In genomic region chr4:109872065-109872464, GRCh38 we compare ENCODE assay signal across 36 cellular contexts. TPM values are rescaled to one million over a fixed set of nuclear protein-coding genes. Genes with fewer than 3 reads are reported as not detected.
"Had no signal": no experiment of that assay in that cellular context is flagged by ENCODE, and none has a peak within 500 bp of the region (broad histone marks: within the 10 kb centered on the region; RNA-seq: fewer than 3 reads in every experiment).

No MANE protein-coding gene starts in this region.

- H3K36me3 ChIP-seq: adrenal gland, brain microvascular endothelial cell, breast epithelium had no signal

- FAIRE-seq: astrocyte, TTC549 had no signal

- H3K9me3 ChIP-seq: adrenal gland, body of pancreas, breast epithelium had no signal

- H3K4me1 ChIP-seq: adrenal gland, breast epithelium had no signal

- ATAC-seq: activated CD8-positive, alpha-beta T cell treated with anti-CD3 and anti-CD28 coated beads for 36 hours; activated naive CD4-positive, alpha-beta T cell treated with anti-CD3 and anti-CD28 coated beads, Interleukin-2, amount 50 U/mL, for 72 hours; activated T-cell treated with anti-CD3 and anti-CD28 coated beads, Interleukin-2, amount 50 U/mL, for 4 hours; activated T-cell treated with anti-CD3 and anti-CD28 coated beads, Interleukin-2, amount 50 U/mL, for 72 hours; activated T-helper 17 cell treated with anti-CD3 and anti-CD28 coated beads, Interleukin-2, amount 50 U/mL, for 72 hours; body of pancreas had no signal

- H3K27me3 ChIP-seq: adrenal gland, body of pancreas, brain microvascular endothelial cell, breast epithelium had no signal

- DNase-seq: activated B cell treated with CpG ODN at 0.5 μM for 24 hours; activated CD4-positive, alpha-beta memory T cell treated with anti-CD3 and anti-CD28 coated beads for 36 hours; activated CD4-positive, alpha-beta T cell treated with anti-CD3 and anti-CD28 coated beads for 4 hours; activated CD4-positive, alpha-beta T cell treated with anti-CD3 and anti-CD28 coated beads, Interleukin-2, amount 10 ng/mL, durations not matched to agents 24 days and 14 days; activated CD4-positive, alpha-beta T cell treated with anti-CD3 and anti-CD28 coated beads, Interleukin-2, amount 50 U/mL, for 1 hour; activated CD4-positive, alpha-beta T cell treated with anti-CD3 and anti-CD28 coated beads, Interleukin-2, amount 50 U/mL, for 4 hours; activated CD4-positive, CD25-positive, alpha-beta regulatory T cell treated with anti-CD3 and anti-CD28 coated beads, Interleukin-2, amount 50 U/mL, for 72 hours; activated CD8-positive, alpha-beta memory T cell treated with anti-CD3 and anti-CD28 coated beads, Interleukin-2, amount 50 U/mL, for 4 hours; activated CD8-positive, alpha-beta T cell treated with anti-CD3 and anti-CD28 coated beads for 36 hours; activated effector memory CD4-positive, alpha-beta T cell treated with anti-CD3 and anti-CD28 coated beads, Interleukin-2, amount 50 U/mL, for 16 hours; activated gamma-delta T cell treated with Interleukin-2 at 50 U/mL for 16 hours; activated naive CD4-positive, alpha-beta T cell; activated naive CD4-positive, alpha-beta T cell treated with anti-CD3 and anti-CD28 coated beads for 36 hours; activated naive CD4-positive, alpha-beta T cell treated with anti-CD3 and anti-CD28 coated beads, Interleukin-2, amount 50 U/mL, for 16 hours; activated naive CD8-positive, alpha-beta T cell treated with anti-CD3 and anti-CD28 coated beads for 36 hours; activated T-cell treated with anti-CD3 and anti-CD28 coated beads for 4 hours; activated T-cell treated with anti-CD3 and anti-CD28 coated beads, Interleukin-2, amount 50 U/mL, for 1 hour; activated T-cell treated with anti-CD3 and anti-CD28 coated beads, Interleukin-2, amount 50 U/mL, for 4 hours; activated T-cell treated with anti-CD3 and anti-CD28 coated beads, Interleukin-2, amount 50 U/mL, for 72 hours; adrenal gland; amniotic stem cell; aorta; body of pancreas; brain microvascular endothelial cell; SW 1271; T-helper 1 cell; T-helper 2 cell; T-helper 9 cell had no signal

- H3K4me3 ChIP-seq: adrenal gland, body of pancreas, breast epithelium had no signal

- H3K27ac ChIP-seq: adrenal gland, brain microvascular endothelial cell, breast epithelium had no signal

RNA-seq across cellular contexts. Expression of gene LRIT3, which starts 24.2 kb away (rescaled TPM):
- total RNA-seq: activated T-helper 1 cell treated with anti-CD3 and anti-CD28 coated beads, Interleukin-12 subunit alpha, Interleukin-12 subunit beta, Interleukin-2, Interleukin-4 antibody, amounts not matched to agents 30 ng/mL and 10 ng/mL and 1 ng/mL, durations not matched to agents 14 hours and 24 hours and 36 hours; cardiac septum had no signal

RNA-seq across cellular contexts. Expression of gene EGF, which starts 40.6 kb away (rescaled TPM):
- total RNA-seq: activated B cell treated with CpG ODN at 0.5 μM for 24 hours; activated CD4-positive, alpha-beta memory T cell treated with anti-CD3 and anti-CD28 coated beads for 36 hours; activated CD4-positive, alpha-beta T cell treated with anti-CD3 and anti-CD28 coated beads, Interleukin-2, amount 10 ng/mL, durations not matched to agents 24 days and 14 days; activated CD8-positive, alpha-beta memory T cell treated with anti-CD3 and anti-CD28 coated beads for 36 hours; activated CD8-positive, alpha-beta T cell treated with anti-CD3 and anti-CD28 coated beads for 36 hours; activated naive CD4-positive, alpha-beta T cell treated with anti-CD3 and anti-CD28 coated beads for 36 hours; activated naive CD4-positive, alpha-beta T cell treated with anti-CD3 and anti-CD28 coated beads, Interleukin-2, amount 50 U/mL, for 72 hours; activated naive CD8-positive, alpha-beta T cell treated with anti-CD3 and anti-CD28 coated beads for 36 hours; activated T-cell treated with anti-CD3 and anti-CD28 coated beads, Interleukin-2, amount 50 U/mL, for 72 hours; activated T-helper 1 cell treated with anti-CD3 and anti-CD28 coated beads, Interleukin-12 subunit alpha, Interleukin-12 subunit beta, Interleukin-2, Interleukin-4 antibody, amounts not matched to agents 30 ng/mL and 10 ng/mL and 1 ng/mL, durations not matched to agents 14 hours and 24 hours and 36 hours; activated T-helper 17 cell treated with anti-CD3 and anti-CD28 coated beads, Interleukin-2, amount 50 U/mL, for 72 hours had no signal

RNA-seq across cellular contexts. Expression of gene RRH, which starts 44.3 kb away (rescaled TPM):
- total RNA-seq: activated B cell treated with CpG ODN at 0.5 μM for 24 hours; activated CD4-positive, alpha-beta T cell treated with anti-CD3 and anti-CD28 coated beads, Interleukin-2, amount 10 ng/mL, durations not matched to agents 24 days and 14 days; activated CD8-positive, alpha-beta T cell treated with anti-CD3 and anti-CD28 coated beads for 36 hours; activated naive CD4-positive, alpha-beta T cell treated with anti-CD3 and anti-CD28 coated beads for 36 hours; activated naive CD8-positive, alpha-beta T cell treated with anti-CD3 and anti-CD28 coated beads for 36 hours; body of pancreas had no signal
- polyA plus RNA-seq: aorta had no signal
